11 cellular contexts compared by ENCODE assay signal in genomic region chr4:127832585-127832984, GRCh38. TPM values are rescaled to one million over a fixed set of nuclear protein-coding genes. Genes with fewer than 3 reads are reported as not detected.
DNase-seq lines count a peak whose midpoint lies in the region; ATAC-seq and TF ChIP-seq lines count a peak whose summit lies in the region.
"Had no signal": no experiment of that assay in that cellular context is flagged by ENCODE, and none has a peak within 500 bp of the region (broad histone marks: within the 10 kb centered on the region; RNA-seq: fewer than 3 reads in every experiment).

No MANE protein-coding gene starts in this region.

- peak; percentile 26 for DNase-seq in GM06990 (ENCODE audit: extremely low read depth, insufficient read length)
- DNase-seq in NAMALWA (ENCODE audit: low spot score): peak; percentile 15
- no peak for DNase-seq in NCI-H1105 (lab: John Stamatoyannopoulos, UW)
- no peak for DNase-seq in endothelial cell (ENCODE audit: low spot score)
- no peak for DNase-seq in NCI-H2227 (lab: John Stamatoyannopoulos, UW; ENCODE audit: unreplicated experiment)
- no peak for DNase-seq in spleen
- DNase-seq: activated naive CD4-positive, alpha-beta T cell treated with anti-CD3 and anti-CD28 coated beads, Interleukin-2, amount 10 ng/mL, durations not matched to agents 7 days and 5 days; trophoblast cell had no signal

- no peaks in the 10 kb centered on the region for H3K36me3 Mint-ChIP-seq in endothelial cell (ENCODE audit: low read depth, unreplicated experiment)
- H3K36me3 Mint-ChIP-seq: activated naive CD4-positive, alpha-beta T cell treated with anti-CD3 and anti-CD28 coated beads, Interleukin-2, amount 10 ng/mL, durations not matched to agents 7 days and 5 days; natural killer cell treated with Interleukin-12 subunit alpha and Interleukin-12 subunit beta and Interleukin-15 and Interleukin-18, amount 100 ng/mL, for 72 hours had no signal

- no peaks in the 10 kb centered on the region for H3K4me1 ChIP-seq in spleen

- H3K36me3 ChIP-seq in GM06990 (ENCODE audit: control insufficient read depth, insufficient read depth, low read length) (no peaks in the 10 kb centered on the region), spleen (no peaks in the 10 kb centered on the region)

- TF ChIP-seq CTCF in GM06990 (IDR thresholded peaks at IDR 0.05; ENCODE audit: insufficient read depth, low read length, poor library complexity, severe bottlenecking): no peak
- TF ChIP-seq CTCF in endothelial cell (IDR thresholded peaks at IDR 0.05; ENCODE audit: unreplicated experiment): no peak
- no peak for TF ChIP-seq CTCF in spleen (IDR thresholded peaks at IDR 0.05 in 8 of 11, conservative IDR thresholded peaks at IDR 0.05 in 3 of 11)

- H3K4me1 Mint-ChIP-seq in endothelial cell (ENCODE audit: unreplicated experiment): no peaks in the 10 kb centered on the region
- H3K4me1 Mint-ChIP-seq: activated naive CD4-positive, alpha-beta T cell treated with anti-CD3 and anti-CD28 coated beads, Interleukin-2, amount 10 ng/mL, durations not matched to agents 7 days and 5 days had no signal

- 77 to 86% (median 83%) methylated on average over 4 of the region's 4 CpGs for WGBS in spleen, 5 donors

- no peaks in the 10 kb centered on the region for H3K9me3 ChIP-seq in spleen

- H3K9me3 Mint-ChIP-seq in endothelial cell (ENCODE audit: unreplicated experiment): no peaks in the 10 kb centered on the region
- H3K9me3 Mint-ChIP-seq: activated naive CD4-positive, alpha-beta T cell treated with anti-CD3 and anti-CD28 coated beads, Interleukin-2, amount 10 ng/mL, durations not matched to agents 7 days and 5 days; natural killer cell treated with Interleukin-12 subunit alpha and Interleukin-12 subunit beta and Interleukin-15 and Interleukin-18, amount 100 ng/mL, for 72 hours had no signal

- intact Hi-C loops in spleen (cut with DNase I; ENCODE audit: low total_unique reads): no loop called here

- H3K27me3 ChIP-seq in GM06990 (replicated peaks; ENCODE audit: control insufficient read depth, insufficient read depth, low read length) (no peaks in the 10 kb centered on the region), spleen (replicated peaks in 1 of 7) (no peaks in the 10 kb centered on the region)

- ATAC-seq in GM19455 (IDR thresholded peaks at IDR 0.05; ENCODE audit: unreplicated experiment) (peak; percentile 48), HG02981 (IDR thresholded peaks at IDR 0.05; ENCODE audit: unreplicated experiment) (peak; percentile 83)
- ATAC-seq: natural killer cell treated with Interleukin-12 subunit alpha and Interleukin-12 subunit beta and Interleukin-15 and Interleukin-18, amount 100 ng/mL, for 72 hours had no signal

- no peak overlapping the region for H3K4me3 ChIP-seq in GM06990 (replicated peaks; ENCODE audit: low read depth, low read length)
- H3K4me3 ChIP-seq in spleen: no peak overlapping the region

- H3K27ac ChIP-seq in spleen: no peak overlapping the region

- no peak for TF ChIP-seq POLR2A in spleen (IDR thresholded peaks at IDR 0.05)

- no peak overlapping the region for H3K4me3 Mint-ChIP-seq in endothelial cell (ENCODE audit: unreplicated experiment)
- H3K4me3 Mint-ChIP-seq: activated naive CD4-positive, alpha-beta T cell treated with anti-CD3 and anti-CD28 coated beads, Interleukin-2, amount 10 ng/mL, durations not matched to agents 7 days and 5 days; natural killer cell treated with Interleukin-12 subunit alpha and Interleukin-12 subunit beta and Interleukin-15 and Interleukin-18, amount 100 ng/mL, for 72 hours had no signal

- no peak overlapping the region for H3K27ac Mint-ChIP-seq in endothelial cell (ENCODE audit: unreplicated experiment)
- H3K27ac Mint-ChIP-seq: activated naive CD4-positive, alpha-beta T cell treated with anti-CD3 and anti-CD28 coated beads, Interleukin-2, amount 10 ng/mL, durations not matched to agents 7 days and 5 days; natural killer cell treated with Interleukin-12 subunit alpha and Interleukin-12 subunit beta and Interleukin-15 and Interleukin-18, amount 100 ng/mL, for 72 hours had no signal

- H3K27me3 Mint-ChIP-seq in endothelial cell (ENCODE audit: unreplicated experiment): no peaks in the 10 kb centered on the region
- H3K27me3 Mint-ChIP-seq: activated naive CD4-positive, alpha-beta T cell treated with anti-CD3 and anti-CD28 coated beads, Interleukin-2, amount 10 ng/mL, durations not matched to agents 7 days and 5 days had no signal

RNA-seq across cellular contexts. Expression of gene PLK4, which starts 48.1 kb away (rescaled TPM):
- total RNA-seq in endothelial cell (ENCODE audit: unreplicated experiment): 12.6 TPM
- total RNA-seq in spleen: 10 to 100 TPM in 1 of 7 donors, 1 to 10 TPM in 6; 2.3 to 10.4 (median 5.1) TPM
- 1 to 10 TPM; 1.9 to 4.0 (median 2.8) TPM for polyA plus RNA-seq in spleen

RNA-seq across cellular contexts. Expression of gene HSPA4L, which starts 50.5 kb away (rescaled TPM):
- 1.6 TPM for total RNA-seq in endothelial cell (ENCODE audit: unreplicated experiment)
- total RNA-seq in spleen: 1 to 10 TPM in 6 of 7 donors, under 1 TPM in 1; 0.83 to 4.1 (median 3.5) TPM
- polyA plus RNA-seq in spleen: under 1 TPM; 0.13 to 0.51 (median 0.24) TPM

Comparison
In these comparisons a context has a peak if more than half of its experiments do, and no peak if none do; other contexts are left out.
1. DNase-seq: peak in GM06990 (single experiment) and NAMALWA (single experiment); none in NCI-H1105 (single experiment), endothelial cell (single experiment), NCI-H2227 (single experiment) and spleen (single experiment).